11 cellular contexts compared by ENCODE assay signal in genomic region chr3:188594137-188594536, GRCh38.
DNase-seq lines count a peak whose midpoint lies in the region; ATAC-seq and TF ChIP-seq lines count a peak whose summit lies in the region.
"Had no signal": no experiment of that assay in that cellular context is flagged by ENCODE, and none has a peak within 500 bp of the region (broad histone marks: within the 10 kb centered on the region; RNA-seq: fewer than 3 reads in every experiment).

No MANE protein-coding gene starts in this region.

- peaks cover 2% of the 10 kb centered on the region for H3K79me2 ChIP-seq in ACC112 (ENCODE audit: control insufficient read depth, insufficient read depth, low read length, unreplicated experiment)

- no peak overlapping the region for H2AFZ ChIP-seq in ACC112 (ENCODE audit: low read length, unreplicated experiment)

- no peak for TF ChIP-seq CTCF in epithelial cell of esophagus (IDR thresholded peaks at IDR 0.05; ENCODE audit: insufficient read depth, low read depth, low read length, missing control alignments)

- H3K9me3 ChIP-seq in muscle layer of duodenum (ENCODE audit: control insufficient read depth in 1 of 2, low read length in 2 of 2): no peaks in the 10 kb centered on the region

- no peak for ATAC-seq in GM19455 (IDR thresholded peaks at IDR 0.05; ENCODE audit: unreplicated experiment)

- H3K4me3 ChIP-seq in ACC112 (ENCODE audit: low read depth, low read length) (peak overlapping the region; percentile 27), epithelial cell of esophagus (ENCODE audit: low read length) (no peak overlapping the region), muscle layer of duodenum (ENCODE audit: low read depth in 1 of 2, low read length in 2 of 2) (no peak overlapping the region)

- H3K27ac ChIP-seq in ACC112 (ENCODE audit: low read depth, low read length): peak overlapping the region; percentile 85
- peak overlapping the region; percentile 47 for H3K27ac ChIP-seq in muscle layer of duodenum (ENCODE audit: low read length)
- H3K27ac ChIP-seq: C4-2B, WERI-Rb-1 had no signal

- DNase-seq in M059J (ENCODE audit: low read depth) (peak; percentile 97), epithelial cell of esophagus (ENCODE audit: low read depth) (peak; percentile 73), COLO668 (lab: John Stamatoyannopoulos, UW; ENCODE audit: unreplicated experiment) (no peak)
- DNase-seq in activated CD4-positive, alpha-beta T cell treated with anti-CD3 and anti-CD28 coated beads, Interleukin-2, amount 50 U/mL, for 1 hour: no peak
- no peak for DNase-seq in NK-92 treated with Interleukin-12 subunit alpha and Interleukin-12 subunit beta, amount 100 ng/mL, for 24 hours (lab: John Stamatoyannopoulos, UW)
- DNase-seq: activated naive CD8-positive, alpha-beta T cell treated with anti-CD3 and anti-CD28 coated beads, Interleukin-2, amount 10 ng/mL, durations not matched to agents 7 days and 5 days; WERI-Rb-1 had no signal

- H3K27me3 ChIP-seq in ACC112 (ENCODE audit: insufficient read depth, low read length): no peaks in the 10 kb centered on the region
- no peaks in the 10 kb centered on the region for H3K27me3 ChIP-seq in muscle layer of duodenum (ENCODE audit: low read depth, low read length)

- no peaks in the 10 kb centered on the region for H3K36me3 ChIP-seq in ACC112 (ENCODE audit: insufficient read depth, low read length)
- H3K36me3 ChIP-seq in muscle layer of duodenum (ENCODE audit: control insufficient read depth in 1 of 2, insufficient read depth in 2 of 2, low read length in 2 of 2): no peaks in the 10 kb centered on the region
- H3K36me3 ChIP-seq: WERI-Rb-1 had no signal

- H3K4me1 ChIP-seq in ACC112 (ENCODE audit: control insufficient read depth, insufficient read depth, low read length, unreplicated experiment): peaks cover 32% of the 10 kb centered on the region
- peaks cover 3 to 33% of the 10 kb centered on the region in 2 donors for H3K4me1 ChIP-seq in muscle layer of duodenum (ENCODE audit: control insufficient read depth in 1 of 2, insufficient read depth in 2 of 2, low read length in 2 of 2)

Comparison
In these comparisons a context has a peak if more than half of its experiments do, and no peak if none do; other contexts are left out.
1. DNase-seq: peak in M059J (single experiment) and epithelial cell of esophagus (single experiment); none in activated CD4-positive, alpha-beta T cell treated with anti-CD3 and anti-CD28 coated beads, Interleukin-2, amount 50 U/mL, for 1 hour (single experiment), NK-92 treated with Interleukin-12 subunit alpha and Interleukin-12 subunit beta, amount 100 ng/mL, for 24 hours (single experiment) and COLO668 (single experiment).